Comparison of ENCODE assay signal across 8 cellular contexts in the genomic region with DNA sequence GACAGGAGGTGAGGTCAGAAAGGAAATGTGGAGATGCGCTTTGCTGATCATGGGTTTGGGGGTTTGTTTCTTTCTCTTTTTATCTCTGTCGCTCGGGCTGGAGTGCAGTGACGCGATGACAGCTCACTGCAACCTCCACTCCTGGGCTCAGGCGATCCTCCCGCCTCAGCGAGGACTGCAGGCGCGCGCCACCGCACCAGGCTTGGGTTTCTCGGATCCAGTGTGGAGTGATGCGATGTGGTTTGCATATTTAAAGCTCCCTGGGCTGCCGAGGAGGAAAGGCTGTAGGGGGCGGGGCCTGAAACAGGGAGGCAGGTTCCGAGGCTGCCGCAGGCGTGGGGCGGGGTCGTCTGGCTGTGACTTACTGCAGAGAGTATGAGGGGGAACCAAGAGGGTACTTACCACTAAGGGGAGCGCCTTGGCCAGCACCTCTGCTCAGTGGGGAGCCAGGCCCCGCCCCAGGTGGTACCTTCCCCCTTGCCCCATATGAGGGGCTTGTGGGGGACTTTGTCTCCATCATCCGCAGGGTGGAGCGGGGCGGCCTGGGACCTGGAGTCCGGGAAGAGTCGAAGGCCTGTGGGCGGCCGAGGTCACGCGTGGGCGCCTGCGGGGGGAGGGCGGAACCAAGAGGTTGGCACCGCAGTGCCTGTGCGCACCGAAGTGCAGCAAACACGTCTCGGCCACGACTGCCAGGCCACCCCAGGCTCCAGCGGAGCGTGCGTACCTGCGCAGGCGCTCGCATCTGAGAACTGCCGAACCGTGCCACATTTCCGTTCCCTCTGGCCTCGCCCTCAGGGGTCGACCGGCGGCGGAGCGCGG. TPM values are rescaled to one million over a fixed set of nuclear protein-coding genes. Genes with fewer than 3 reads are reported as not detected.
A peak's percentile ranks its signal among the peaks of the same experiment; 100 is the strongest.
DNase-seq lines count a peak whose midpoint lies in the region; TF ChIP-seq lines count a peak whose summit lies in the region.

No MANE protein-coding gene starts in this region.

- H2BK5ac ChIP-seq in H9 (ENCODE audit: insufficient read length, low read length), result no peak overlapping the region

- no peak overlapping the region for H3T11ph ChIP-seq in H9 (ENCODE audit: low read length)

- H3K9ac ChIP-seq in H9 (ENCODE audit: extremely low read depth, insufficient read length, low read length), result no peak overlapping the region

- H3K23me2 ChIP-seq in H9 (ENCODE audit: insufficient read length, low read depth, low read length, poor library complexity, severe bottlenecking), result peaks cover 7% of the 10 kb centered on the region

- H3K4me1 Mint-ChIP-seq in CD8-positive, alpha-beta memory T cell, result peaks cover 18 to 30% (median 22%) of the 10 kb centered on the region in 3 donors
- H3K4me1 Mint-ChIP-seq in H9, result peaks cover 34 to 45% of the 10 kb centered on the region in 2 experiments
- peaks cover 46% of the 10 kb centered on the region for H3K4me1 Mint-ChIP-seq in endothelial cell (ENCODE audit: unreplicated experiment)

- H3K4ac ChIP-seq in H9 (ENCODE audit: low read depth, low read length), result no peak overlapping the region

- H3K14ac ChIP-seq in H9 (ENCODE audit: insufficient read depth, low read length), result no peak overlapping the region

- H3K23ac ChIP-seq in H9 (ENCODE audit: insufficient read length, low read depth, low read length), result no peak overlapping the region

- no peak overlapping the region for H2AK5ac ChIP-seq in H9 (ENCODE audit: insufficient read length, low read length)

- no peak for TF ChIP-seq CTCF in H9 (conservative IDR thresholded peaks at IDR 0.05)
- no peak for TF ChIP-seq CTCF in endothelial cell (IDR thresholded peaks at IDR 0.05; ENCODE audit: unreplicated experiment)
- TF ChIP-seq CTCF in retinal pigment epithelial cell (conservative IDR thresholded peaks at IDR 0.05; ENCODE audit: low read depth, low read length), result no peak
- no peak for TF ChIP-seq CTCF in foreskin fibroblast (IDR thresholded peaks at IDR 0.05; ENCODE audit: low read depth, low read length)

- no peak overlapping the region for H2BK20ac ChIP-seq in H9 (ENCODE audit: low read depth, low read length, poor library complexity, severe bottlenecking)

- CTCF ChIA-PET in CD8-positive, alpha-beta memory T cell (lab: Charles Lee), result interaction anchor here (1.4 to 2.1 kb wide), 4 partner anchors 15 to 119 kb away, joined by 4 to 6 read pairs (median 6); partner anchors contain the start of gene UQCC2

- H3K18ac ChIP-seq in H9 (ENCODE audit: insufficient read length, low read depth, low read length), result no peak overlapping the region

- H3K79me2 ChIP-seq in H9 (ENCODE audit: insufficient read depth, low read length), result no peaks in the 10 kb centered on the region

- no CpG with 5 or more reads among the region's 57 CpGs for WGBS in H9 (ENCODE audit: extremely low coverage, insufficient read length, low lambda C conversion rate)

- no peak overlapping the region for H2BK12ac ChIP-seq in H9 (ENCODE audit: insufficient read length, low read depth, low read length)

- H3K36me3 Mint-ChIP-seq in CD8-positive, alpha-beta memory T cell, result no peaks in the 10 kb centered on the region
- H3K36me3 Mint-ChIP-seq in H9 (ENCODE audit: insufficient read depth in 1 of 3, low read depth in 3 of 3) (no peaks in the 10 kb centered on the region; a peak in 1 of 7 replicates), endothelial cell (ENCODE audit: low read depth, unreplicated experiment) (no peaks in the 10 kb centered on the region)

- H3K9me3 ChIP-seq in CD8-positive, alpha-beta memory T cell (ENCODE audit: low read length), result no peaks in the 10 kb centered on the region
- no peaks in the 10 kb centered on the region for H3K9me3 ChIP-seq in H9 (ENCODE audit: control insufficient read depth, low read depth, low read length)

- H4K8ac ChIP-seq in H9 (replicated peaks; ENCODE audit: insufficient read length, low read depth, low read length), result no peak overlapping the region

- peak overlapping the region; percentile 57 to 88 (median 80) for H3K4me3 Mint-ChIP-seq in CD8-positive, alpha-beta memory T cell
- peak overlapping the region; percentile 57 to 60; a peak in 4 of 5 replicates for H3K4me3 Mint-ChIP-seq in H9
- H3K4me3 Mint-ChIP-seq in endothelial cell (ENCODE audit: unreplicated experiment), result peak overlapping the region; percentile 79

- H2BK120ac ChIP-seq in H9 (ENCODE audit: low read depth, low read length, poor library complexity, severe bottlenecking), result no peak overlapping the region

- peaks cover 8% of the 10 kb centered on the region for H3K4me1 ChIP-seq in CD8-positive, alpha-beta memory T cell (ENCODE audit: insufficient read depth, low read length)
- no peaks in the 10 kb centered on the region for H3K4me1 ChIP-seq in H9 (ENCODE audit: insufficient read depth, low read length)

- no peaks in the 10 kb centered on the region for H3K9me3 Mint-ChIP-seq in CD8-positive, alpha-beta memory T cell
- H3K9me3 Mint-ChIP-seq in H9 (peaks cover 0 to 6% of the 10 kb centered on the region in 2 experiments; a peak in 2 of 5 replicates), endothelial cell (ENCODE audit: unreplicated experiment) (no peaks in the 10 kb centered on the region)

- no peaks in the 10 kb centered on the region for H3K36me3 ChIP-seq in CD8-positive, alpha-beta memory T cell (ENCODE audit: insufficient read depth, low read length)

- peak in 3 of 5 donors; percentile 41 to 65 (median 62) for DNase-seq in CD8-positive, alpha-beta memory T cell
- DNase-seq in H9 (peak; percentile 92), endothelial cell (ENCODE audit: low spot score) (no peak), retinal pigment epithelial cell (ENCODE audit: low read depth) (no peak), substantia nigra (lab: John Stamatoyannopoulos, UW) (no peak), foreskin fibroblast (no peak), NOMO-1 (lab: John Stamatoyannopoulos, UW; ENCODE audit: unreplicated experiment in 2 of 2) (no peak)
- peak; percentile 59 for DNase-seq in activated CD4-positive, alpha-beta T cell treated with anti-CD3 and anti-CD28 coated beads for 48 hours

- H3K79me1 ChIP-seq in H9 (ENCODE audit: insufficient read depth, low read depth, low read length, poor library complexity, severe bottlenecking), result no peaks in the 10 kb centered on the region

- H4K91ac ChIP-seq in H9 (ENCODE audit: insufficient read length, low read depth, low read length), result no peak overlapping the region

- H4K5ac ChIP-seq in H9 (ENCODE audit: insufficient read length, low read depth, low read length), result no peak overlapping the region

- peak overlapping the region; percentile 69 to 98 (median 84) for H3K27ac Mint-ChIP-seq in CD8-positive, alpha-beta memory T cell
- peak overlapping the region in 2 of 3 experiments; percentile 73 to 76; a peak in 1 of 7 replicates for H3K27ac Mint-ChIP-seq in H9
- peak overlapping the region; percentile 15 for H3K27ac Mint-ChIP-seq in endothelial cell (ENCODE audit: unreplicated experiment)

- no peaks in the 10 kb centered on the region for H3K27me3 Mint-ChIP-seq in CD8-positive, alpha-beta memory T cell
- H3K27me3 Mint-ChIP-seq in H9 (ENCODE audit: low read depth), result peaks cover 13% of the 10 kb centered on the region
- H3K27me3 Mint-ChIP-seq in endothelial cell (ENCODE audit: unreplicated experiment), result peaks cover 13% of the 10 kb centered on the region

- no peaks in the 10 kb centered on the region for H4K20me1 ChIP-seq in H9 (ENCODE audit: control insufficient read depth, insufficient read depth, insufficient read length)

- peak overlapping the region; percentile 55 for H3K4me2 ChIP-seq in H9 (ENCODE audit: insufficient read depth, insufficient read length, low read length)

- POLR2A ChIA-PET in CD8-positive, alpha-beta memory T cell (lab: Charles Lee), result interaction anchor here (0.6 to 1.6 kb wide), 3 partner anchors 11 to 139 kb away, joined by 3 to 7 read pairs (median 3); partner anchors contain the start of genes ITPR3 and ZBTB9

- H2AFZ ChIP-seq in H9 (ENCODE audit: low read length), result no peak overlapping the region

- no peak overlapping the region for H2BK15ac ChIP-seq in H9 (ENCODE audit: low read depth, low read length)

- H3K56ac ChIP-seq in H9 (ENCODE audit: insufficient read length, low read depth, low read length), result no peak overlapping the region

- peak overlapping the region; percentile 2 for H3K27ac ChIP-seq in CD8-positive, alpha-beta memory T cell (ENCODE audit: low read depth, low read length)
- H3K27ac ChIP-seq in H9 (ENCODE audit: insufficient read length, low read depth, low read length) (no peak overlapping the region), substantia nigra (ENCODE audit: low read depth, low read length, poor library complexity, severe bottlenecking) (no peak overlapping the region)

- H3K27me3 ChIP-seq in CD8-positive, alpha-beta memory T cell (ENCODE audit: insufficient read depth, low read length, poor library complexity, severe bottlenecking), result no peaks in the 10 kb centered on the region
- no peaks in the 10 kb centered on the region for H3K27me3 ChIP-seq in H9 (ENCODE audit: insufficient read depth, low read length)

- peak overlapping the region; percentile 27 for H3K4me3 ChIP-seq in CD8-positive, alpha-beta memory T cell (ENCODE audit: low read length)
- peak overlapping the region; percentile 33 for H3K4me3 ChIP-seq in retinal pigment epithelial cell (ENCODE audit: low read length)
- no peak overlapping the region for H3K4me3 ChIP-seq in foreskin fibroblast (ENCODE audit: low read depth in 1 of 2, low read length in 2 of 2)

RNA-seq across cellular contexts. Expression of gene BAK1, which starts 12.7 kb away (rescaled TPM):
- total RNA-seq in CD8-positive, alpha-beta memory T cell, result 10 to 100 TPM; 48.5 to 50.1 TPM
- 43.4 TPM for polyA plus RNA-seq in CD8-positive, alpha-beta memory T cell
- 40.0 and 41.4 TPM in 2 replicates for total RNA-seq in H9 (2021)
- 51.4 TPM for total RNA-seq in endothelial cell (ENCODE audit: unreplicated experiment)

RNA-seq across cellular contexts. Expression of gene ITPR3, which starts 28.3 kb away (rescaled TPM):
- total RNA-seq in CD8-positive, alpha-beta memory T cell, result 10 to 100 TPM; 42.0 to 43.3 TPM
- 7.9 TPM for polyA plus RNA-seq in CD8-positive, alpha-beta memory T cell
- total RNA-seq in H9 (2021), result 39.1 and 40.3 TPM in 2 replicates
- total RNA-seq in endothelial cell (ENCODE audit: unreplicated experiment), result 124 TPM

Comparison
In these comparisons a context has a peak if more than half of its experiments do, and no peak if none do; other contexts are left out.
1. DNase-seq: peak in CD8-positive, alpha-beta memory T cell (3 of 5), H9 (single experiment) and activated CD4-positive, alpha-beta T cell treated with anti-CD3 and anti-CD28 coated beads for 48 hours (single experiment); none in endothelial cell (single experiment), retinal pigment epithelial cell (single experiment), substantia nigra (0 of 49), foreskin fibroblast (0 of 2) and NOMO-1 (0 of 2).
2. H3K4me3 ChIP-seq: peak in CD8-positive, alpha-beta memory T cell (single experiment) and retinal pigment epithelial cell (single experiment); none in foreskin fibroblast (0 of 2).
3. H3K27ac Mint-ChIP-seq: peak in every context shown above with its lines; median percentile 84 in CD8-positive, alpha-beta memory T cell; 74 in H9; 15 in endothelial cell.
4. Peak in every context shown above with its lines, with median percentiles within 50 percentile points of each other: H3K4me3 Mint-ChIP-seq.